Comparison of ENCODE assay signal across 17 cellular contexts in genomic region chr1:7684132-7684531, GRCh38.
"Had no signal": no experiment of that assay in that cellular context is flagged by ENCODE, and none has a peak within 500 bp of the region (broad histone marks: within the 10 kb centered on the region; RNA-seq: fewer than 3 reads in every experiment).

No MANE protein-coding gene starts in this region.

- H3K9me3 ChIP-seq: mucosa of descending colon, ovary had no signal

- DNase-seq: effector CD4-positive, alpha-beta T cell; endodermal cell; erythroblast; foreskin keratinocyte; hippocampal formation; kidney glomerular epithelial cell; mammary epithelial cell; naive thymus-derived CD8-positive, alpha-beta T cell; small intestine; stimulated activated CD4-positive, alpha-beta T cell treated with anti-CD3 and anti-CD28 coated beads, Interleukin-12 subunit alpha, Interleukin-12 subunit beta, amount 100 ng/mL, for 4 hours; stimulated activated CD4-positive, alpha-beta T cell treated with anti-CD3 and anti-CD28 coated beads, Interleukin-2, amount 100 ng/mL, for 48 hours; stimulated activated naive CD4-positive, alpha-beta T cell treated with Interleukin-2 at 50 U/mL for 16 hours; trophoblast cell had no signal

- H3K27me3 ChIP-seq: ovary had no signal

- H3K4me3 ChIP-seq: coronary artery, mucosa of descending colon, ovary had no signal

- FAIRE-seq: endothelial cell of umbilical vein, small intestine had no signal

- H3K27ac ChIP-seq: coronary artery, foreskin keratinocyte, ovary had no signal

- H3K36me3 ChIP-seq: ovary had no signal

- H3K4me1 ChIP-seq: foreskin keratinocyte had no signal
